ENCODE assay signal across 9 cellular contexts in the genomic region with DNA sequence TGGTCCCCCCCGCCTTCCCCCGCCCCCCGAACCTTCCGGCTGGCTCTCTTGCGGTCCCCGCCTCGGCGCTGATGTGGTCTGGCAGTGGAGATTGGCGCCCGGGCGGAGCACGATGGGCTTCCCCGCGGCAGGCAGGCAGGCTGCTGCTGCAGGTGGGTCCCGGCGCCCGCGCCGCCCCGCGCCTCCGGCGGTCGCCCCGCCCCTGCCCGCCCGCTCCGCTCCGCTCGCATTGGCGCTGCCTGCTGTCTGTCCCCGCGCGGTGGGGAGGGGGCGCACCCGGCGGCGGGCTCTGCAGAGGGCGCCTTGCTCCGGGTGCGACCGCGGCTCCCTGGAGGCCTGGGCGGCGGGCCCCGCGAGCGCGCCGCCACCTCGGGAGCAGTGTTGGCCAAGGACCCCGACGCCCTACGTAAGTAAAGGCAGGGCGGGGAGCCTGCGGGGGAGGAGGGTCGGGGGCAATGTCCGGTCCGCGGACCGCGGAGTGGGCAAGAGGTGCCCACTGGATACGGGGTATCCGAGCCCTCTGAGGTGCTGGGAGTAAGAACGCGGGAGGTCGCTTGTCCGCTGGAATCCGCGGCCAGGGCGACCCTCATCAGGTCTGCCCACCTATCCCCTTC. TPM values are rescaled to one million over a fixed set of nuclear protein-coding genes. Genes with fewer than 3 reads are reported as not detected.
DNase-seq lines count a peak whose midpoint lies in the region; ATAC-seq, FAIRE-seq and TF ChIP-seq lines count a peak whose summit lies in the region.
"Had no signal": no experiment of that assay in that cellular context is flagged by ENCODE, and none has a peak within 500 bp of the region (broad histone marks: within the 10 kb centered on the region; RNA-seq: fewer than 3 reads in every experiment).

A gene with protein sequence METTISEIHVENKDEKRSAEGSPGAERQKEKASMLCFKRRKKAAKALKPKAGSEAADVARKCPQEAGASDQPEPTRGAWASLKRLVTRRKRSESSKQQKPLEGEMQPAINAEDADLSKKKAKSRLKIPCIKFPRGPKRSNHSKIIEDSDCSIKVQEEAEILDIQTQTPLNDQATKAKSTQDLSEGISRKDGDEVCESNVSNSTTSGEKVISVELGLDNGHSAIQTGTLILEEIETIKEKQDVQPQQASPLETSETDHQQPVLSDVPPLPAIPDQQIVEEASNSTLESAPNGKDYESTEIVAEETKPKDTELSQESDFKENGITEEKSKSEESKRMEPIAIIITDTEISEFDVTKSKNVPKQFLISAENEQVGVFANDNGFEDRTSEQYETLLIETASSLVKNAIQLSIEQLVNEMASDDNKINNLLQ (plus strand): TSS at position 292 of the 614 bp plus-strand sequence. CDS start 2,896 bp downstream, outside the sequence.

- peak within 1 kb of the TSS; percentile 73 for H2AFZ ChIP-seq in GM12878 (ENCODE audit: control insufficient read depth, low read depth, low read length)

- H3K4me3 ChIP-seq in GM12878 (peak within 1 kb of the TSS; percentile 79), spleen (peak within 1 kb of the TSS; percentile 42 to 88 (median 60))

- CTCF ChIA-PET in GM12878 (lab: Yijun Ruan, JAX): interaction anchor here (0.9 to 6.4 kb wide), 13 partner anchors 13 to 121 kb away, joined by 3 to 60 read pairs (median 14); no protein-coding TSS in a partner anchor

- H3K4me1 ChIP-seq in GM12878 (ENCODE audit: control insufficient read depth, insufficient read depth, low read length) (peaks cover 33% of the 10 kb centered on the region), spleen (peaks cover 5 to 49% (median 29%) of the 10 kb centered on the region in 6 donors)

- under 1% methylated on average over 28 of the region's 71 CpGs for WGBS in GM12878 (ENCODE audit: insufficient coverage, insufficient replicate concordance, low lambda C conversion rate, missing lambda C conversion rate)
- WGBS in spleen, 5 donors: 0 to 1% (median 0%) methylated on average over 17 to 71 of the region's 71 CpGs

- TF ChIP-seq CTCF in D721Med (IDR thresholded peaks at IDR 0.05; ENCODE audit: insufficient read depth, missing control alignments) (peak; percentile 6), GM12878 (IDR thresholded peaks at IDR 0.05 in 2 of 3, conservative IDR thresholded peaks at IDR 0.05 in 1 of 3; ENCODE audit: control insufficient read depth in 2 of 3, extremely low read depth in 1 of 3, insufficient read depth in 1 of 3, low read depth in 3 of 3, low read length in 3 of 3) (0 out of 6 replicates have a peak, but pooled peaks of 1 of the 3 experiments have one; percentile 4), spleen (IDR thresholded peaks at IDR 0.05 in 8 of 11, conservative IDR thresholded peaks at IDR 0.05 in 3 of 11) (no peak)

- POLR2A ChIA-PET in GM12878 (lab: Charles Lee): interaction anchor here (0.9 to 2.4 kb wide), 8 partner anchors 8 to 126 kb away, joined by 3 to 16 read pairs (median 3); no protein-coding TSS in a partner anchor

- H3K27me3 ChIP-seq in GM12878 (replicated peaks in 1 of 2; ENCODE audit: control insufficient read depth in 2 of 2, insufficient read depth in 2 of 2, low read length in 1 of 2): no peaks in the 10 kb centered on the region
- peaks cover 0 to 15% (median 0%) of the 10 kb centered on the region in 7 donors for H3K27me3 ChIP-seq in spleen (replicated peaks in 1 of 7)

- intact Hi-C loops in GM12878 (cut with micrococcal nuclease; ENCODE audit: unreplicated experiment): no loop called here
- intact Hi-C loops in spleen (cut with DNase I; ENCODE audit: low total_unique reads): no loop called here

- no peaks in the 10 kb centered on the region for H4K20me1 ChIP-seq in GM12878 (ENCODE audit: control insufficient read depth, insufficient read depth)

- H3K9me3 ChIP-seq in GM12878 (replicated peaks; ENCODE audit: control insufficient read depth, insufficient read depth, low read length) (no peaks in the 10 kb centered on the region), spleen (no peaks in the 10 kb centered on the region)

- FAIRE-seq in D721Med (lab: Jason Lieb, UNC) (no peak), GM12878 (lab: Jason Lieb, UNC) (no peak)

- H3K27ac ChIP-seq in GM12878 (ENCODE audit: control insufficient read depth, insufficient read depth) (peak within 1 kb of the TSS; percentile 29; the same call in 1 of the 2 replicates), spleen (peak within 1 kb of the TSS in 7 of 8 donors; percentile 24 to 80 (median 60))
- H3K27ac ChIP-seq: epithelial cell of prostate had no signal

- RAD21 ChIA-PET in GM12878 (lab: Charles Lee; ENCODE audit: unreplicated experiment): interaction anchor here (1.0 to 2.3 kb wide), 6 partner anchors 19 to 121 kb away, joined by 3 to 12 read pairs (median 6); a partner anchor contains a TSS

- DNase-seq in D721Med (ENCODE audit: insufficient read length, low spot score) (peak; percentile 52), LoVo (ENCODE audit: low spot score) (peak; percentile 30), T-helper 9 cell (peak; percentile 57), GM12878 (ENCODE audit: low read depth, low spot score) (no peak), iPS-NIHi11 (ENCODE audit: low spot score) (peak; percentile 94), spleen (peak; percentile 88)

- H3K9ac ChIP-seq in GM12878 (ENCODE audit: control insufficient read depth, insufficient read depth, low read length): peak within 1 kb of the TSS; percentile 45; the same call in 1 of the 2 replicates

- peak; percentile 53 for ATAC-seq in GM21447 (IDR thresholded peaks at IDR 0.05; ENCODE audit: unreplicated experiment)
- peak; percentile 89 for ATAC-seq in GM12878
- no peak for ATAC-seq in HG03135 (IDR thresholded peaks at IDR 0.05; ENCODE audit: unreplicated experiment)

- BruUV-seq in GM12878 (replicated peaks; lab: Mats Ljungman, UMichigan): no TSS peak

- TF ChIP-seq POLR2A in GM12878 (IDR thresholded peaks at IDR 0.05; ENCODE audit: low read depth, low read length) (peak; percentile 75), spleen (IDR thresholded peaks at IDR 0.05) (no peak)

- H3K4me2 ChIP-seq in GM12878 (ENCODE audit: control insufficient read depth, insufficient read depth): peak within 1 kb of the TSS; percentile 94

- SMC1A ChIA-PET in GM12878 (lab: Charles Lee; ENCODE audit: uncharacterized antibody, unreplicated experiment): interaction anchor here (0.6 to 6.2 kb wide), 22 partner anchors 8 to 167 kb away, joined by 3 to 95 read pairs (median 4); a partner anchor contains a TSS

- no peak for TF ChIP-seq EP300 in GM12878 (IDR thresholded peaks at IDR 0.05; ENCODE audit: borderline replicate concordance in 1 of 2, control insufficient read depth in 1 of 2, low read depth in 2 of 2, low read length in 2 of 2)

- in situ Hi-C loops in GM12878 (cut with MboI): no loop called here

- TF ChIP-seq RAD21 in GM12878 (IDR thresholded peaks at IDR 0.05; ENCODE audit: insufficient read depth, low read depth, low read length): no peak

- H3K36me3 ChIP-seq in GM12878 (ENCODE audit: control insufficient read depth in 2 of 2, insufficient read depth in 2 of 2, low read length in 1 of 2): peaks cover 0 to 4% of the 10 kb centered on the region in 2 experiments; a peak in 1 of 4 replicates
- H3K36me3 ChIP-seq in spleen: no peaks in the 10 kb centered on the region

- no peaks in the 10 kb centered on the region for H3K79me2 ChIP-seq in GM12878 (ENCODE audit: control insufficient read depth, insufficient read depth, low read length)

TF ChIP-seq in GM12878, 131 proteins besides CTCF, POLR2A, EP300 and RAD21 (continues in another document):
- TF ChIP-seq MEF2A (IDR thresholded peaks at IDR 0.05; ENCODE audit: insufficient read depth, low read depth, low read length): no peak
- TF ChIP-seq NR2F1 (conservative IDR thresholded peaks at IDR 0.05): peak; percentile 47; the same call in 1 of the 2 replicates
- no peak for TF ChIP-seq HCFC1 (IDR thresholded peaks at IDR 0.05; ENCODE audit: low read length)
- TF ChIP-seq SIX5 (IDR thresholded peaks at IDR 0.05; ENCODE audit: low read depth, low read length, severe bottlenecking): no peak
- no peak for TF ChIP-seq IKZF2 (IDR thresholded peaks at IDR 0.05)
- TF ChIP-seq IKZF1 (conservative IDR thresholded peaks at IDR 0.05): 0 out of 2 replicates have a peak, but pooled peaks have one; percentile 23
- no peak for TF ChIP-seq MYB (IDR thresholded peaks at IDR 0.05; ENCODE audit: borderline replicate concordance, low read depth, low read length)
- TF ChIP-seq CHD1 (IDR thresholded peaks at IDR 0.05; ENCODE audit: low read depth, low read length): no peak
- TF ChIP-seq, protein P1, sequence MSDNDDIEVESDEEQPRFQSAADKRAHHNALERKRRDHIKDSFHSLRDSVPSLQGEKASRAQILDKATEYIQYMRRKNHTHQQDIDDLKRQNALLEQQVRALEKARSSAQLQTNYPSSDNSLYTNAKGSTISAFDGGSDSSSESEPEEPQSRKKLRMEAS (IDR thresholded peaks at IDR 0.05; ENCODE audit: low read depth, low read length): no peak
- TF ChIP-seq KLF5 (IDR thresholded peaks at IDR 0.05; ENCODE audit: partially characterized antibody): no peak
- peak; percentile 57 for TF ChIP-seq RUNX3 (IDR thresholded peaks at IDR 0.05; ENCODE audit: low read length)
- TF ChIP-seq MEF2B (IDR thresholded peaks at IDR 0.05; ENCODE audit: partially characterized antibody, poor library complexity, severe bottlenecking): no peak
- TF ChIP-seq NBN (IDR thresholded peaks at IDR 0.05): no peak

RNA-seq across cellular contexts. Expression of the gene that starts here (rescaled TPM):
- 4.3 and 4.8 TPM in 2 replicates for total RNA-seq in GM12878 (2013; cell fraction: nucleolus; rRNA removed)
- total RNA-seq in GM12878 (2014; rRNA removed) (3.8 and 4.4 TPM in 2 replicates), GM12878 (2014; rRNA removed; fragmentation: Illumina TruSeq; extraction: Trizol) (5.1 TPM in 2 replicates), GM12878 (2021) (3.7 and 4.0 TPM in 2 replicates), spleen (1 to 10 TPM in 5 of 7 donors, under 1 TPM in 2; 0.76 to 3.7 (median 1.8) TPM)
- polyA plus RNA-seq in GM12878 (2011; ENCODE audit: low read depth): 1.1 TPM
- polyA plus RNA-seq in GM12878 (2011; rRNA removed) (1.6 and 3.1 TPM in 2 replicates), GM12878 (2014; fragmentation: Illumina TruSeq; extraction: Trizol) (3.4 and 3.9 TPM in 2 replicates), GM12878 (2014; fragmentation: Nextera tagmentation; extraction: Ambion mirVana) (1 to 10 TPM in 1 of 2 experiments, under 1 TPM in 1; 0.45 to 1.5 TPM), GM12878 (2014; rRNA removed) (1.7 and 1.8 TPM in 2 replicates), GM12878 (2016; fragmentation: Nextera tagmentation; extraction: Ambion mirVana) (under 1 TPM; 0.55 to 0.90 TPM), spleen (under 1 TPM; 0.39 to 0.58 (median 0.56) TPM)
- polyA plus RNA-seq in GM12878 (2011; cell fraction: cytosol; rRNA removed): 0.69 TPM in 2 replicates
- polyA plus RNA-seq in GM12878 (2011; cell fraction: nucleus; rRNA removed): 0.98 and 0.99 TPM in 2 replicates
- 1.4 and 1.5 TPM in 2 replicates for polyA plus RNA-seq in GM12878 (2012)
- polyA minus RNA-seq in GM12878 (2011; rRNA and poly(A)+ RNA removed): 1.6 and 2.3 TPM in 2 replicates
- polyA minus RNA-seq in GM12878 (2011; cell fraction: cytosol; rRNA and poly(A)+ RNA removed): 0.80 and 1.4 TPM in 2 replicates
- 2.3 and 3.2 TPM in 2 replicates for polyA minus RNA-seq in GM12878 (2011; cell fraction: nucleus; rRNA and poly(A)+ RNA removed)
